29 cellular contexts compared by ENCODE assay signal in the genomic region with DNA sequence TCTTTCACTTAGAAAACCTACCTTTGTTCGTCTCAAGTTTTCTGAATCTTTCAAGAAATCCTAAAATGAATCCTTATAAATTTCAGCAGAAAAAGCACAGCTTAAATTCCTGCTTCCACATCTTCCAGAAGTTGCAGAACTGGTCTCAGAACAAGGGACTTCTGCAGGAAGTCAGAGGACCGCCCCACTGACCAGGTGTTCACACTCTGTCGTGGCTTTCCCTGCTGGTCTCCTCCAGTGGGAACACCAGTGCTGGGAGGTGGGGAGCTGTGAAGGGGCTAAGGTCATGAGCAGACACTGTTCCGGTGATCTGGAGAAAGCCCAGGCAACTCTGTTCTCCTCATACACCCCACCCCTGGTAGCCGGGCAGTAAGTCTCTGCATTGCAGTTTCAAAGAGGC. TPM values are rescaled to one million over a fixed set of nuclear protein-coding genes. Genes with fewer than 3 reads are reported as not detected.
DNase-seq lines count a peak whose midpoint lies in the region; ATAC-seq, FAIRE-seq and TF ChIP-seq lines count a peak whose summit lies in the region.
"Had no signal": no experiment of that assay in that cellular context is flagged by ENCODE, and none has a peak within 500 bp of the region (broad histone marks: within the 10 kb centered on the region; RNA-seq: fewer than 3 reads in every experiment).

No MANE protein-coding gene starts in this region.

- intact Hi-C loops in HepG2 (cut with micrococcal nuclease; ENCODE audit: unreplicated experiment) = no loop called here
- intact Hi-C loops in mucosa of descending colon (cut with DNase I, micrococcal nuclease) = no loop called here

- CTCF ChIA-PET in HepG2 (lab: Yijun Ruan, JAX; ENCODE audit: low intra/inter-chr PET ratio, low total read pairs) = no interaction called here
- CTCF ChIA-PET in SK-N-SH (lab: Yijun Ruan, JAX) = no interaction called here

- no peaks in the 10 kb centered on the region for H3K9me3 ChIP-seq in liver (ENCODE audit: control insufficient read depth in 4 of 4, low read length in 3 of 4)
- no peaks in the 10 kb centered on the region for H3K9me3 ChIP-seq in HepG2 (ENCODE audit: low read length)
- H3K9me3 ChIP-seq in esophagus (ENCODE audit: control insufficient read depth in 2 of 2, insufficient read depth in 1 of 2, low read depth in 1 of 2, low read length in 1 of 2) = peaks cover 0 to 3% of the 10 kb centered on the region in 2 donors
- no peaks in the 10 kb centered on the region for H3K9me3 ChIP-seq in mucosa of descending colon
- no peaks in the 10 kb centered on the region for H3K9me3 ChIP-seq in SK-N-SH

- no peak overlapping the region for H3K9ac ChIP-seq in liver (ENCODE audit: low read depth in 1 of 2, low read length in 2 of 2)
- H3K9ac ChIP-seq in HepG2 (ENCODE audit: insufficient read depth, low read depth, low read length) = no peak overlapping the region
- H3K9ac ChIP-seq in SK-N-SH = no peak overlapping the region

- H3F3A ChIP-seq in SK-N-SH (replicated peaks; ENCODE audit: insufficient read depth) = no peaks in the 10 kb centered on the region

- no peak for DNase-seq in HepG2 (ENCODE audit: low spot score)
- DNase-seq in mucosa of descending colon = peak in 2 of 3 donors; percentile 50 to 62
- no peak for DNase-seq in NCI-H1105 treated with DMSO at 0.1 percent for 48 hours (lab: John Stamatoyannopoulos, UW)
- no peak for DNase-seq in SK-N-SH
- DNase-seq: activated effector memory CD4-positive, alpha-beta T cell treated with Interleukin-2 at 50 U/mL for 16 hours; activated naive CD8-positive, alpha-beta T cell treated with anti-CD3 and anti-CD28 coated beads for 36 hours; anterior cingulate cortex; CD4-positive, alpha-beta T cell; effector CD8-positive, alpha-beta T cell; erythroblast; foreskin fibroblast; head of caudate nucleus; kidney glomerular epithelial cell; MM.1S; NCI-H1436; NCI-H2081 treated with DMSO at 0.1 percent for 48 hours; NCI-H2227 treated with DMSO at 0.1 percent for 48 hours; NCI-H69; nephron progenitor cell; stimulated activated CD4-positive, alpha-beta T cell treated with anti-CD3 and anti-CD28 coated beads, Interleukin-15, amount 100 ng/mL, for 24 hours; SW 1271 had no signal

- no peak overlapping the region for H3K4me2 ChIP-seq in HepG2 (ENCODE audit: low read depth, low read length)
- no peak overlapping the region for H3K4me2 ChIP-seq in SK-N-SH

- no peak for TF ChIP-seq POLR2A in HepG2 (IDR thresholded peaks at IDR 0.05; ENCODE audit: insufficient read depth in 1 of 2, low read depth in 2 of 2, low read length in 2 of 2)

- TF ChIP-seq EP300 in HepG2 (IDR thresholded peaks at IDR 0.05; ENCODE audit: low read depth in 2 of 2, low read length in 2 of 2) (no peak), HepG2 (CRISPR knock-in tag; IDR thresholded peaks at IDR 0.05; ENCODE audit: borderline replicate concordance) (no peak), SK-N-SH (IDR thresholded peaks at IDR 0.05; ENCODE audit: borderline replicate concordance in 1 of 2, low read depth in 1 of 2, low read length in 1 of 2) (no peak)

- H3K9me2 ChIP-seq in SK-N-SH = no peaks in the 10 kb centered on the region

- FAIRE-seq in HepG2 (lab: Jason Lieb, UNC) = no peak
- FAIRE-seq: H54 had no signal

- no peaks in the 10 kb centered on the region for H4K20me1 ChIP-seq in HepG2 (ENCODE audit: insufficient read depth, low read length)
- H4K20me1 ChIP-seq in SK-N-SH (ENCODE audit: insufficient read depth) = no peaks in the 10 kb centered on the region

- H3K36me3 ChIP-seq in liver (ENCODE audit: control insufficient read depth in 4 of 4, insufficient read depth in 3 of 4, low read depth in 1 of 4, low read length in 3 of 4) (peaks cover 3 to 8% (median 4%) of the 10 kb centered on the region in 4 donors), HepG2 (replicated peaks in 1 of 2; ENCODE audit: control insufficient read depth in 1 of 2, insufficient read depth in 2 of 2, low read length in 2 of 2) (no peaks in the 10 kb centered on the region), esophagus (ENCODE audit: control insufficient read depth in 2 of 2, insufficient read depth in 2 of 2, low read length in 1 of 2) (peaks cover 0 to 3% of the 10 kb centered on the region in 2 donors), mucosa of descending colon (ENCODE audit: low read depth) (no peaks in the 10 kb centered on the region), SK-N-SH (replicated peaks in 1 of 2; ENCODE audit: control insufficient read depth in 1 of 2, insufficient read depth in 2 of 2, low read length in 1 of 2) (no peaks in the 10 kb centered on the region)

- H3K27me3 ChIP-seq in liver (ENCODE audit: control insufficient read depth in 4 of 4, insufficient read depth in 4 of 4, low read length in 3 of 4) = no peaks in the 10 kb centered on the region
- peaks cover 0 to 33% of the 10 kb centered on the region in 2 experiments; a peak in 3 of 5 replicates for H3K27me3 ChIP-seq in HepG2 (ENCODE audit: control insufficient read depth in 1 of 2, insufficient read depth in 2 of 2, low read length in 2 of 2)
- H3K27me3 ChIP-seq in esophagus (ENCODE audit: control insufficient read depth in 1 of 2, insufficient read depth in 2 of 2, low read length in 2 of 2) = peaks cover 0 to 2% of the 10 kb centered on the region in 2 donors
- peaks cover 15% of the 10 kb centered on the region; the same call in 1 of the 2 replicates for H3K27me3 ChIP-seq in SK-N-SH (ENCODE audit: insufficient read depth)

- TF ChIP-seq RAD21 in liver (IDR thresholded peaks at IDR 0.05) (no peak), HepG2 (CRISPR knock-in tag; IDR thresholded peaks at IDR 0.05) (no peak), SK-N-SH (IDR thresholded peaks at IDR 0.05; ENCODE audit: low read length) (no peak)

- WGBS in liver = 56% methylated on average over 5 of the region's 5 CpGs
- WGBS in HepG2 (ENCODE audit: low lambda C conversion rate) = 70% methylated on average over 5 of the region's 5 CpGs
- WGBS in esophagus, 2 donors = 41 to 44% methylated on average over 5 of the region's 5 CpGs
- 18% methylated on average over 5 of the region's 5 CpGs for WGBS in SK-N-SH (ENCODE audit: low lambda C conversion rate)

- TF ChIP-seq CTCF in liver (IDR thresholded peaks at IDR 0.05; ENCODE audit: low read depth, low read length, missing input control) (no peak), HepG2 (CRISPR knock-in tag; IDR thresholded peaks at IDR 0.05) (no peak), mucosa of descending colon (IDR thresholded peaks at IDR 0.05) (no peak), SK-N-SH (IDR thresholded peaks at IDR 0.05) (no peak)

- H2AFZ ChIP-seq in HepG2 (ENCODE audit: low read length) (no peak overlapping the region), SK-N-SH (ENCODE audit: low read depth) (no peak overlapping the region)

- H3K27ac ChIP-seq in liver (ENCODE audit: low read depth in 1 of 2, low read length in 2 of 2) = peak overlapping the region in 1 of 2 donors; percentile 16
- H3K27ac ChIP-seq in HepG2 (ENCODE audit: extremely low read length, insufficient read depth, low read length) = no peak overlapping the region
- peak overlapping the region; percentile 57 to 88 for H3K27ac ChIP-seq in esophagus (ENCODE audit: low read depth in 2 of 2, low read length in 1 of 2)
- no peak overlapping the region for H3K27ac ChIP-seq in SK-N-SH (ENCODE audit: low read depth in 2 of 2, low read length in 1 of 2)
- H3K27ac ChIP-seq: HL-60 had no signal

- POLR2A ChIA-PET in HepG2 (lab: Yijun Ruan, JAX) (no interaction called here), SK-N-SH (lab: Yijun Ruan, JAX) (no interaction called here)

- no peak for ATAC-seq in HepG2
- no peak for ATAC-seq in mucosa of descending colon
- no peak for ATAC-seq in HG03175 (IDR thresholded peaks at IDR 0.05; ENCODE audit: unreplicated experiment)
- ATAC-seq: stimulated activated effector memory CD8-positive, alpha-beta T cell treated with anti-CD3 and anti-CD28 coated beads, Interleukin-12 subunit alpha, Interleukin-12 subunit beta, amount 100 ng/mL, for 72 hours had no signal

- BruUV-seq in HepG2 (replicated peaks; lab: Mats Ljungman, UMichigan) = no TSS peak

- H3K4me3 ChIP-seq in liver (ENCODE audit: low read depth in 1 of 3, low read length in 3 of 3) (peak overlapping the region in 2 of 3 donors; percentile 2 to 39), HepG2 (replicated peaks in 1 of 3; ENCODE audit: insufficient read depth in 1 of 3, low read depth in 2 of 3, low read length in 3 of 3) (no peak overlapping the region), esophagus (ENCODE audit: low read depth in 1 of 2, low read length in 2 of 2) (peak overlapping the region; percentile 41 to 66), mucosa of descending colon (no peak overlapping the region), SK-N-SH (ENCODE audit: low read depth in 2 of 2, low read length in 1 of 2) (no peak overlapping the region)
- H3K4me3 ChIP-seq: lung had no signal

- in situ Hi-C loops in HepG2 (cut with HindIII; ENCODE audit: extremely low pct_ligation_motif_present, low pct_unique_long_range_greater_than_20kb) = no loop called here

- H3K4me1 ChIP-seq in liver (ENCODE audit: control insufficient read depth in 4 of 4, insufficient read depth in 4 of 4, low read length in 3 of 4) (peaks cover 11 to 63% (median 46%) of the 10 kb centered on the region in 4 donors), HepG2 (ENCODE audit: insufficient read depth, low read length) (peaks cover 12% of the 10 kb centered on the region), esophagus (ENCODE audit: control insufficient read depth in 2 of 2, insufficient read depth in 2 of 2, low read length in 1 of 2) (no peaks in the 10 kb centered on the region), mucosa of descending colon (ENCODE audit: low read depth) (peaks cover 24% of the 10 kb centered on the region), SK-N-SH (ENCODE audit: control insufficient read depth in 1 of 2, insufficient read depth in 2 of 2, low read depth in 1 of 2, low read length in 1 of 2) (peaks cover 0 to 3% of the 10 kb centered on the region in 2 experiments; a peak in 1 of 4 replicates)

- H3K79me2 ChIP-seq in HepG2 (ENCODE audit: insufficient read depth, low read length) (no peaks in the 10 kb centered on the region), SK-N-SH (ENCODE audit: insufficient read depth) (no peaks in the 10 kb centered on the region)

RNA-seq across cellular contexts. Expression of a gene that starts 3.5 kb away (rescaled TPM):
- 10 to 100 TPM in 1 of 2 donors, 1 to 10 TPM in 1; 5.0 to 18.2 TPM for total RNA-seq in liver
- polyA plus RNA-seq in liver = 1 to 10 TPM; 4.8 to 4.9 TPM
- total RNA-seq in HepG2 (2016; rRNA removed; fragmentation: Illumina TruSeq; extraction: Trizol) = 0.34 and 1.2 TPM in 2 replicates
- total RNA-seq in HepG2 (2016; cell fraction: cytosol; rRNA removed; fragmentation: Illumina TruSeq; extraction: Trizol; ENCODE audit: low read depth) = 0.53 TPM in 1 of 2 replicates, not detected in the other
- total RNA-seq in HepG2 (2016; cell fraction: insoluble cytoplasmic fraction; rRNA removed; fragmentation: Illumina TruSeq; extraction: Trizol) = 0.56 and 0.84 TPM in 2 replicates
- 0.28 and 0.40 TPM in 2 replicates for total RNA-seq in HepG2 (2016; cell fraction: membrane; rRNA removed; fragmentation: Illumina TruSeq; extraction: Trizol)
- total RNA-seq in HepG2 (2016; cell fraction: nucleus; rRNA removed; fragmentation: Illumina TruSeq; extraction: Trizol) = 0.53 and 0.62 TPM in 2 replicates
- 3.5 and 3.9 TPM in 2 replicates for polyA plus RNA-seq in HepG2 (2011; rRNA removed)
- polyA plus RNA-seq in HepG2 (2011; cell fraction: cytosol; rRNA removed) = 1.7 and 2.2 TPM in 2 replicates
- polyA plus RNA-seq in HepG2 (2011; cell fraction: nucleus; rRNA removed) = 3.6 and 4.3 TPM in 2 replicates
- polyA plus RNA-seq in HepG2 (2012) = 1.8 and 2.6 TPM in 2 replicates
- polyA plus RNA-seq in HepG2 (2016; cell fraction: cytosol; fragmentation: Illumina TruSeq; extraction: Trizol; ENCODE audit: low read depth) = 0.07 and 0.27 TPM in 2 replicates
- polyA plus RNA-seq in HepG2 (2016; cell fraction: insoluble cytoplasmic fraction; fragmentation: Illumina TruSeq; extraction: Trizol; ENCODE audit: low read depth) = 0.24 and 0.50 TPM in 2 replicates
- polyA plus RNA-seq in HepG2 (2016; cell fraction: membrane; fragmentation: Illumina TruSeq; extraction: Trizol; ENCODE audit: low read depth) = 0.15 and 0.45 TPM in 2 replicates
- polyA plus RNA-seq in HepG2 (2016; cell fraction: nucleus; fragmentation: Illumina TruSeq; extraction: Trizol; ENCODE audit: insufficient read depth, low read depth) = 1.4 and 1.5 TPM in 2 replicates
- polyA minus RNA-seq in HepG2 (2011; rRNA and poly(A)+ RNA removed; ENCODE audit: low replicate concordance) = 0.72 and 1.8 TPM in 2 replicates
- polyA minus RNA-seq in HepG2 (2011; cell fraction: cytosol; rRNA and poly(A)+ RNA removed) = 3.2 and 5.4 TPM in 2 replicates
- polyA minus RNA-seq in HepG2 (2011; cell fraction: nucleus; rRNA and poly(A)+ RNA removed) = 5.7 and 7.6 TPM in 2 replicates
- 10 to 100 TPM; 23.2 to 31.1 TPM for polyA plus RNA-seq in esophagus
- 10 to 100 TPM; 14.2 to 33.6 (median 28.9) TPM for total RNA-seq in mucosa of descending colon
- polyA plus RNA-seq in SK-N-SH (2012; rRNA removed) = not detected in 2 replicates
- polyA plus RNA-seq in SK-N-SH (2012; cell fraction: cytosol; rRNA removed) = under 0.01 TPM in 1 of 2 replicates, not detected in the other
- not detected in 2 replicates for polyA plus RNA-seq in SK-N-SH (2012; cell fraction: nucleus; rRNA removed)
- total RNA-seq: osteoblast had no signal

Comparison
In these comparisons a context has a peak if more than half of its experiments do, and no peak if none do; other contexts are left out.
1. H3K4me3 ChIP-seq: peak in liver (2 of 3) and esophagus (2 of 2); none in HepG2 (0 of 3), mucosa of descending colon (single experiment) and SK-N-SH (0 of 2).
2. H3K27ac ChIP-seq: peak in esophagus (2 of 2); none in HepG2 (single experiment) and SK-N-SH (0 of 2).
3. DNase-seq: peak in mucosa of descending colon (2 of 3); none in HepG2 (single experiment), NCI-H1105 treated with DMSO at 0.1 percent for 48 hours (single experiment) and SK-N-SH (single experiment).